Comparison of ENCODE assay signal across 27 cellular contexts in the genomic region with DNA sequence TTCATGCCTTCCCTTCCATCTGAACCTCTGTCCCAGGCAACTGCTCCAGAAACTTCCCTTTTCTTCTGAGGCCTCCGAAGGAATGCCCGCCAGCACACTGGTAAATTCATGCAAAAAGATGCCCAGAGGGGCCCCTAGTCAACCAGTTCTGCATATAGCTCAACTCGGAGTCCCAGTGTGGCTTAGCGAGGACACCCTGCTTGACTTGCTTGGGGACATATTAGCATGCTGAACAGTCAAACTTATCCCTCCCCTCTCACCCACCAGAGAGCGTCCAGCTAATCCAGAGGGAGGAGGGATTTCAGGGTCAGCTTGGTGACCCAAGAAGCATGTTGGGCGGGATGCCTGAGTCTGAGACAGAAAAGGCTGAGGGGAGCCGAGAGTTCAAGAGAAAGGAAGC. TPM values are rescaled to one million over a fixed set of nuclear protein-coding genes. Genes with fewer than 3 reads are reported as not detected.
DNase-seq lines count a peak whose midpoint lies in the region; FAIRE-seq and TF ChIP-seq lines count a peak whose summit lies in the region.
"Had no signal": no experiment of that assay in that cellular context is flagged by ENCODE, and none has a peak within 500 bp of the region (broad histone marks: within the 10 kb centered on the region; RNA-seq: fewer than 3 reads in every experiment).

No MANE protein-coding gene starts in this region.

- H3K27me3 Mint-ChIP-seq in astrocyte (ENCODE audit: low read depth, unreplicated experiment) (peaks cover 12% of the 10 kb centered on the region), neural progenitor cell (ENCODE audit: insufficient read depth, low read depth) (peaks cover 7% of the 10 kb centered on the region), progenitor cell of endocrine pancreas (peaks cover 5% of the 10 kb centered on the region)

- no peak overlapping the region for H3K4me3 ChIP-seq in astrocyte (ENCODE audit: insufficient read depth, low read depth, low read length)
- H3K4me3 ChIP-seq in neural progenitor cell, result no peak overlapping the region
- H3K4me3 ChIP-seq: BLaER1 had no signal

- no peaks in the 10 kb centered on the region for H3F3A ChIP-seq in neural progenitor cell (ENCODE audit: low read depth)

- H3K4me1 Mint-ChIP-seq in astrocyte (ENCODE audit: low read depth, unreplicated experiment) (no peaks in the 10 kb centered on the region), neural progenitor cell (peaks cover 6% of the 10 kb centered on the region), progenitor cell of endocrine pancreas (ENCODE audit: low read depth) (peaks cover 5% of the 10 kb centered on the region)
- H3K4me1 Mint-ChIP-seq: CD14-positive monocyte; CD4-positive, alpha-beta memory T cell; CD4-positive, CD25-positive, alpha-beta regulatory T cell; CD8-positive, alpha-beta memory T cell had no signal

- H3K27me3 ChIP-seq in astrocyte (ENCODE audit: insufficient read depth, low read length) (peaks cover 2% of the 10 kb centered on the region), neural progenitor cell (no peaks in the 10 kb centered on the region)
- H3K27me3 ChIP-seq: BE2C, BLaER1 had no signal

- no peak for TF ChIP-seq CTCF in astrocyte (IDR thresholded peaks at IDR 0.05; ENCODE audit: insufficient read depth, low read depth, low read length)
- TF ChIP-seq CTCF in neural progenitor cell (IDR thresholded peaks at IDR 0.05), result no peak
- TF ChIP-seq CTCF in progenitor cell of endocrine pancreas (IDR thresholded peaks at IDR 0.05; ENCODE audit: unreplicated experiment), result no peak

- FAIRE-seq in astrocyte (lab: Jason Lieb, UNC), result no peak
- FAIRE-seq: A204.1, G401.6, GM12891, GM19239 had no signal

- H3K36me3 Mint-ChIP-seq in astrocyte (ENCODE audit: low read depth, unreplicated experiment) (peaks cover 6% of the 10 kb centered on the region), neural progenitor cell (peaks cover 5% of the 10 kb centered on the region), progenitor cell of endocrine pancreas (ENCODE audit: insufficient read depth) (peaks cover 4% of the 10 kb centered on the region)
- H3K36me3 Mint-ChIP-seq: CD14-positive monocyte; CD4-positive, CD25-positive, alpha-beta regulatory T cell had no signal

- H3K27ac ChIP-seq in astrocyte (ENCODE audit: low read depth, low read length), result no peak overlapping the region
- H3K27ac ChIP-seq in neural progenitor cell, result no peak overlapping the region
- H3K27ac ChIP-seq: BLaER1 had no signal

- H3K79me2 ChIP-seq in astrocyte (ENCODE audit: insufficient read depth, low read length) (no peaks in the 10 kb centered on the region), neural progenitor cell (ENCODE audit: low read depth) (no peaks in the 10 kb centered on the region)

- peaks cover 2% of the 10 kb centered on the region for H3K9me3 ChIP-seq in astrocyte (ENCODE audit: insufficient read depth, low read depth, low read length)
- peaks cover 2% of the 10 kb centered on the region for H3K9me3 ChIP-seq in neural progenitor cell (ENCODE audit: low read depth)
- H3K9me3 ChIP-seq: BE2C had no signal

- H3K4me1 ChIP-seq in astrocyte (ENCODE audit: insufficient read depth, low read length) (no peaks in the 10 kb centered on the region), neural progenitor cell (no peaks in the 10 kb centered on the region)
- H3K4me1 ChIP-seq: BE2C had no signal

- H3K4me2 ChIP-seq in astrocyte (ENCODE audit: low read length) (no peak overlapping the region), neural progenitor cell (no peak overlapping the region)
- H3K4me2 ChIP-seq: BLaER1 had no signal

- H4K20me1 ChIP-seq in astrocyte (ENCODE audit: insufficient read depth, low read length) (no peaks in the 10 kb centered on the region), neural progenitor cell (ENCODE audit: low read depth) (no peaks in the 10 kb centered on the region)
- H4K20me1 ChIP-seq: BLaER1 had no signal

- H2AFZ ChIP-seq in astrocyte (ENCODE audit: low read depth, low read length), result no peak overlapping the region
- no peak overlapping the region for H2AFZ ChIP-seq in neural progenitor cell (replicated peaks)

- peak overlapping the region; percentile 34 for H3K4me3 Mint-ChIP-seq in astrocyte (ENCODE audit: unreplicated experiment)
- peak overlapping the region; percentile 17 for H3K4me3 Mint-ChIP-seq in neural progenitor cell
- H3K4me3 Mint-ChIP-seq in progenitor cell of endocrine pancreas (ENCODE audit: low read depth), result no peak overlapping the region
- H3K4me3 Mint-ChIP-seq: CD14-positive monocyte; CD4-positive, alpha-beta memory T cell; CD4-positive, CD25-positive, alpha-beta regulatory T cell; CD8-positive, alpha-beta memory T cell had no signal

- DNase-seq in astrocyte (ENCODE audit: low read depth), result no peak
- no peak for DNase-seq in neural progenitor cell (ENCODE audit: low spot score)
- peak; percentile 30 for DNase-seq in posterior vena cava (ENCODE audit: low spot score)
- no peak for DNase-seq in NCI-H510A (lab: John Stamatoyannopoulos, UW)
- no peak for DNase-seq in progenitor cell of endocrine pancreas (ENCODE audit: low spot score, unreplicated experiment)
- DNase-seq in stimulated activated CD4-positive, alpha-beta T cell treated with anti-CD3 and anti-CD28 coated beads, Interleukin-2, amount 100 ng/mL, for 24 hours, result no peak
- DNase-seq: 8988T; ACHN; BE2C; C1 segment of cervical spinal cord; CD4-positive, alpha-beta memory T cell; CD4-positive, CD25-positive, alpha-beta regulatory T cell; CD8-positive, alpha-beta memory T cell; COR-L47; DMS 273 treated with DMSO at 0.1 percent for 48 hours; DMS153; DMS53; DMS79; DND-41; EL; GF-D8 had no signal

- intact Hi-C loops in posterior vena cava (cut with DNase I), result no loop called here

- no peak overlapping the region for H3K9ac ChIP-seq in astrocyte (ENCODE audit: low read length)
- H3K9ac ChIP-seq in neural progenitor cell, result no peak overlapping the region
- H3K9ac ChIP-seq: BLaER1 had no signal

- H3K36me3 ChIP-seq in astrocyte (ENCODE audit: insufficient read depth, low read length) (no peaks in the 10 kb centered on the region), neural progenitor cell (no peaks in the 10 kb centered on the region)
- H3K36me3 ChIP-seq: BE2C, BLaER1 had no signal

- H3K9me3 Mint-ChIP-seq in astrocyte (ENCODE audit: unreplicated experiment), result peaks cover 23% of the 10 kb centered on the region
- peaks cover 24% of the 10 kb centered on the region for H3K9me3 Mint-ChIP-seq in neural progenitor cell
- peaks cover 17% of the 10 kb centered on the region for H3K9me3 Mint-ChIP-seq in progenitor cell of endocrine pancreas (ENCODE audit: low read depth)

- H3K27ac Mint-ChIP-seq in astrocyte (ENCODE audit: unreplicated experiment) (no peak overlapping the region), neural progenitor cell (no peak overlapping the region), progenitor cell of endocrine pancreas (no peak overlapping the region)
- H3K27ac Mint-ChIP-seq: CD14-positive monocyte; CD4-positive, alpha-beta memory T cell; CD4-positive, CD25-positive, alpha-beta regulatory T cell had no signal

RNA-seq across cellular contexts. Expression of gene MDFI, which starts 23.0 kb away (rescaled TPM):
- total RNA-seq in astrocyte (144 and 167 TPM in 2 replicates), neural progenitor cell (ENCODE audit: low replicate concordance) (29.5 and 87.4 TPM in 2 replicates), posterior vena cava (1 to 10 TPM; 5.4 to 6.5 TPM), progenitor cell of endocrine pancreas (48.3 and 59.4 TPM in 2 replicates)
- total RNA-seq: CD4-positive, alpha-beta memory T cell; CD4-positive, CD25-positive, alpha-beta regulatory T cell; CD8-positive, alpha-beta memory T cell had no signal
